ENCODE assay signal across 10 cellular contexts in the genomic region with DNA sequence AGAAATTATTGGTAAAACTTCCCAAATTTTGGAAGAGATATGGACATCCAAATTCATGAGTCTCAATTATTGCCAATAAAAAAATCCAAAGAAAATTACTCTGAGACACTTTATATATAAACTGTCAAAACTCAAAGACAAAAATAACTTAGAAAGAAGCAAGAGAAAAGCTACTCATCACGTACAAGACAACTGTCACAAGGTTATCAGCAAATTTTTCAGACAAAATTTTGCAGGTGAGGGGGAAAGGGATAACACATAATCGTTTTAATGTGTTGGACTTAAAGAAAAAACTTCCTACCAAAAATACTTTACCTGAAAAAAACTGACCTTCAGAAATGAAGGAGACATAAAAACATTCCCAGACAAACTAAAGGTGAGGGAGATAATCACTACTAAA.
"Had no signal": no experiment of that assay in that cellular context is flagged by ENCODE, and none has a peak within 500 bp of the region (broad histone marks: within the 10 kb centered on the region; RNA-seq: fewer than 3 reads in every experiment).

No MANE protein-coding gene starts in this region.

- DNase-seq: GM23248, GOT3, H7, H9, HCEC 1CT, HFFc6 had no signal

- FAIRE-seq: H1, H54 had no signal

- H3K4me3 ChIP-seq: GM23248, GM23338, HAP-1 had no signal

- H3K36me3 ChIP-seq: HAP-1 had no signal

- H3K4me1 ChIP-seq: HAP-1 had no signal

- H3K27ac ChIP-seq: GM23248 had no signal

- H3K9me3 ChIP-seq: HAP-1 had no signal
